In genomic region chrX:48938721-48939416, GRCh38 we compare ENCODE assay signal across 10 cellular contexts. TPM values are rescaled to one million over a fixed set of nuclear protein-coding genes. Genes with fewer than 3 reads are reported as not detected.
DNase-seq lines count a peak whose midpoint lies in the region; ATAC-seq and TF ChIP-seq lines count a peak whose summit lies in the region.
"Had no signal": no experiment of that assay in that cellular context is flagged by ENCODE, and none has a peak within 500 bp of the region (broad histone marks: within the 10 kb centered on the region; RNA-seq: fewer than 3 reads in every experiment).

No MANE protein-coding gene starts in this region.

- peak overlapping the region; percentile 100 for H3K4me2 ChIP-seq in KMS-11
- H3K4me2 ChIP-seq: A549 had no signal

- H3K4me1 Mint-ChIP-seq in MCF 10A (ENCODE audit: insufficient read depth, unreplicated experiment) (no peaks in the 10 kb centered on the region), Calu3 (ENCODE audit: low read depth, unreplicated experiment) (no peaks in the 10 kb centered on the region)
- H3K4me1 Mint-ChIP-seq in activated naive CD4-positive, alpha-beta T cell treated with anti-CD3 and anti-CD28 coated beads, Interleukin-2, amount 50 U/mL, for 24 hours: peaks cover 90% of the 10 kb centered on the region

- H3K36me3 Mint-ChIP-seq in MCF 10A (ENCODE audit: insufficient read depth, unreplicated experiment) (peaks cover 37% of the 10 kb centered on the region), Calu3 (ENCODE audit: insufficient read depth, unreplicated experiment) (peaks cover 40% of the 10 kb centered on the region)
- H3K36me3 Mint-ChIP-seq in activated naive CD4-positive, alpha-beta T cell treated with anti-CD3 and anti-CD28 coated beads, Interleukin-2, amount 50 U/mL, for 24 hours: peaks cover 14% of the 10 kb centered on the region

- H4K20me1 ChIP-seq in KMS-11 (ENCODE audit: insufficient read depth): no peaks in the 10 kb centered on the region

- H3K27ac Mint-ChIP-seq in MCF 10A (ENCODE audit: low read depth, unreplicated experiment) (no peak overlapping the region), Calu3 (ENCODE audit: unreplicated experiment) (no peak overlapping the region)
- H3K27ac Mint-ChIP-seq in activated naive CD4-positive, alpha-beta T cell treated with anti-CD3 and anti-CD28 coated beads, Interleukin-2, amount 50 U/mL, for 24 hours: peak overlapping the region; percentile 99

- H3K4me3 Mint-ChIP-seq in MCF 10A (ENCODE audit: unreplicated experiment) (no peak overlapping the region), Calu3 (ENCODE audit: low read depth, unreplicated experiment) (no peak overlapping the region)
- H3K4me3 Mint-ChIP-seq in activated naive CD4-positive, alpha-beta T cell treated with anti-CD3 and anti-CD28 coated beads, Interleukin-2, amount 50 U/mL, for 24 hours: peak overlapping the region; percentile 87

- CTCF ChIA-PET in MCF 10A (lab: Yijun Ruan, JAX) (interaction anchor here (0.6 to 1.3 kb wide), 2 partner anchors 50 to 291 kb away, joined by 5 read pairs; no protein-coding TSS in a partner anchor), Calu3 (lab: Charles Lee) (no interaction called here)

- no peaks in the 10 kb centered on the region for H3K27me3 Mint-ChIP-seq in MCF 10A (ENCODE audit: insufficient read depth, unreplicated experiment)
- H3K27me3 Mint-ChIP-seq in activated naive CD4-positive, alpha-beta T cell treated with anti-CD3 and anti-CD28 coated beads, Interleukin-2, amount 50 U/mL, for 24 hours: no peaks in the 10 kb centered on the region
- H3K27me3 Mint-ChIP-seq in Calu3 (ENCODE audit: unreplicated experiment): no peaks in the 10 kb centered on the region

- no peak for TF ChIP-seq POLR2A in breast epithelium (IDR thresholded peaks at IDR 0.05)

- no peaks in the 10 kb centered on the region for H3K9me3 ChIP-seq in breast epithelium
- H3K9me3 ChIP-seq: A549 had no signal

- H3K4me3 ChIP-seq in breast epithelium (no peak overlapping the region), KMS-11 (IDR thresholded peaks at IDR 0.05; ENCODE audit: insufficient read depth, low read depth, low read length) (no peak overlapping the region)
- H3K4me3 ChIP-seq: A549, SK-N-MC had no signal

- peaks cover 14% of the 10 kb centered on the region; the same call in 1 of the 2 replicates for H3K79me2 ChIP-seq in KMS-11 (ENCODE audit: insufficient read depth, low read depth)

- no peaks in the 10 kb centered on the region for H3K4me1 ChIP-seq in breast epithelium
- peaks cover 93% of the 10 kb centered on the region for H3K4me1 ChIP-seq in KMS-11 (ENCODE audit: low read depth, poor library complexity, severe bottlenecking)
- H3K4me1 ChIP-seq: A549 had no signal

- peaks cover 0 to 48% of the 10 kb centered on the region in 2 donors for H3K27me3 ChIP-seq in breast epithelium
- H3K27me3 ChIP-seq in KMS-11 (ENCODE audit: insufficient read depth, low read depth): no peaks in the 10 kb centered on the region

- H3K9me3 Mint-ChIP-seq in MCF 10A (ENCODE audit: unreplicated experiment) (peaks cover 7% of the 10 kb centered on the region), Calu3 (ENCODE audit: low read depth, unreplicated experiment) (no peaks in the 10 kb centered on the region)
- H3K9me3 Mint-ChIP-seq in activated naive CD4-positive, alpha-beta T cell treated with anti-CD3 and anti-CD28 coated beads, Interleukin-2, amount 50 U/mL, for 24 hours: no peaks in the 10 kb centered on the region

- BruUV-seq in MCF 10A (replicated peaks; lab: Mats Ljungman, UMichigan) (no TSS peak), Calu3 (replicated peaks; lab: Mats Ljungman, UMichigan) (no TSS peak)

- H3K27ac ChIP-seq in breast epithelium: peak overlapping the region; percentile 7 to 52
- peak overlapping the region; percentile 98 for H3K27ac ChIP-seq in KMS-11
- H3K27ac ChIP-seq: A549, SK-N-MC had no signal

- intact Hi-C loops in breast epithelium (cut with DNase I; ENCODE audit: low total_unique reads) (no loop called here), MCF 10A (cut with micrococcal nuclease) (no loop called here), Calu3 (cut with micrococcal nuclease; ENCODE audit: unreplicated experiment) (no loop called here)

- peak; percentile 60 for ATAC-seq in stimulated activated naive CD8-positive, alpha-beta T cell treated with anti-CD3 and anti-CD28 coated beads, Interleukin-15, Interleukin-2, amounts not matched to agents 100 U/mL and 50 U/mL, for 24 hours
- ATAC-seq: A549 had no signal

- no peak overlapping the region for H2AFZ ChIP-seq in KMS-11 (ENCODE audit: low read depth)

- TF ChIP-seq CTCF in breast epithelium (IDR thresholded peaks at IDR 0.05) (no peak), MCF 10A (IDR thresholded peaks at IDR 0.05; ENCODE audit: unreplicated experiment) (no peak), KMS-11 (conservative IDR thresholded peaks at IDR 0.05; ENCODE audit: low read depth, low read length) (no peak), Calu3 (IDR thresholded peaks at IDR 0.05; ENCODE audit: unreplicated experiment) (no peak)

- peak overlapping the region; percentile 70 for H3K9ac ChIP-seq in KMS-11

- POLR2A ChIA-PET in MCF 10A (lab: Yijun Ruan, JAX): interaction anchor here (1.7 kb wide), 1 partner anchor 19 kb away, joined by 4 read pairs; no protein-coding TSS in a partner anchor

- H3K36me3 ChIP-seq in breast epithelium: no peaks in the 10 kb centered on the region
- no peaks in the 10 kb centered on the region for H3K36me3 ChIP-seq in KMS-11 (ENCODE audit: insufficient read depth)

- no peak for DNase-seq in breast epithelium (ENCODE audit: low spot score in 2 of 2)
- no peak for DNase-seq in MCF 10A (ENCODE audit: unreplicated experiment)
- DNase-seq in stimulated activated naive CD8-positive, alpha-beta T cell treated with anti-CD3 and anti-CD28 coated beads, Interleukin-15, Interleukin-2, amounts not matched to agents 100 U/mL and 50 U/mL, for 24 hours: peak; percentile 74
- no peak for DNase-seq in NCI-H2107 (lab: John Stamatoyannopoulos, UW)
- no peak for DNase-seq in Calu3
- DNase-seq in GDM1 (lab: John Stamatoyannopoulos, UW): no peak

RNA-seq across cellular contexts. Expression of gene OTUD5, which starts 18.5 kb away (rescaled TPM):
- 10 to 100 TPM; 35.8 to 37.9 (median 36.1) TPM for total RNA-seq in breast epithelium
- 35.1 and 38.7 TPM in 2 replicates for total RNA-seq in MCF 10A (2022)
- 67.8 and 73.0 TPM in 2 replicates for total RNA-seq in Calu3 (2022)

RNA-seq across cellular contexts. Expression of gene PIM2, which starts 20.0 kb away (rescaled TPM):
- total RNA-seq in breast epithelium (10 to 100 TPM in 1 of 3 donors, 1 to 10 TPM in 2; 5.8 to 20.3 (median 7.6) TPM), MCF 10A (2022) (8.0 and 9.2 TPM in 2 replicates), Calu3 (2022) (12.8 and 13.9 TPM in 2 replicates)

RNA-seq across cellular contexts. Expression of gene SLC35A2, which starts 27.4 kb away (rescaled TPM):
- total RNA-seq in breast epithelium (10 to 100 TPM; 10.9 to 17.3 (median 16.1) TPM), MCF 10A (2022) (38.6 and 43.5 TPM in 2 replicates), Calu3 (2022) (68.1 and 81.0 TPM in 2 replicates)

RNA-seq across cellular contexts. Expression of gene KCND1, which starts 32.8 kb away (rescaled TPM):
- total RNA-seq in breast epithelium (1 to 10 TPM in 1 of 3 donors, under 1 TPM in 2; 0.66 to 1.2 (median 0.96) TPM), MCF 10A (2022) (0.86 and 1.8 TPM in 2 replicates), Calu3 (2022) (8.4 and 9.7 TPM in 2 replicates)

RNA-seq across cellular contexts. Expression of gene PQBP1, which starts 41.1 kb away (rescaled TPM):
- total RNA-seq in breast epithelium: 10 to 100 TPM; 56.0 to 71.4 (median 71.0) TPM
- 126 and 150 TPM in 2 replicates for total RNA-seq in MCF 10A (2022)
- 110 and 113 TPM in 2 replicates for total RNA-seq in Calu3 (2022)
